In genomic region chr15:80251505-80252280, GRCh38 we compare ENCODE assay signal across 8 cellular contexts. TPM values are rescaled to one million over a fixed set of nuclear protein-coding genes. Genes with fewer than 3 reads are reported as not detected.
DNase-seq lines count a peak whose midpoint lies in the region; FAIRE-seq and TF ChIP-seq lines count a peak whose summit lies in the region.
"Had no signal": no experiment of that assay in that cellular context is flagged by ENCODE, and none has a peak within 500 bp of the region (broad histone marks: within the 10 kb centered on the region; RNA-seq: fewer than 3 reads in every experiment).

CTXND1 (minus strand) TSS chr15:80252213; CDS start chr15:80201949, 50,264 bp downstream.

- no peak within 1 kb of the TSS for H3K27ac Mint-ChIP-seq in astrocyte (ENCODE audit: unreplicated experiment)
- H3K27ac Mint-ChIP-seq in stimulated activated naive CD8-positive, alpha-beta T cell treated with anti-CD3 and anti-CD28 coated beads, Interleukin-15, Interleukin-2, amounts not matched to agents 100 ng/mL and 50 ng/mL, for 24 hours = no peak within 1 kb of the TSS

- H3K9me3 ChIP-seq in HUES48 (ENCODE audit: control insufficient read depth, insufficient read depth, low read length) (no peaks in the 10 kb centered on the region), astrocyte (ENCODE audit: insufficient read depth, low read depth, low read length) (no peaks in the 10 kb centered on the region)

- peak within 1 kb of the TSS; percentile 80 for H3K4me3 Mint-ChIP-seq in astrocyte (ENCODE audit: unreplicated experiment)
- H3K4me3 Mint-ChIP-seq in stimulated activated naive CD8-positive, alpha-beta T cell treated with anti-CD3 and anti-CD28 coated beads, Interleukin-15, Interleukin-2, amounts not matched to agents 100 ng/mL and 50 ng/mL, for 24 hours = peak within 1 kb of the TSS; percentile 65

- TF ChIP-seq CTCF in astrocyte (IDR thresholded peaks at IDR 0.05; ENCODE audit: insufficient read depth, low read depth, low read length) = no peak
- no peak for TF ChIP-seq CTCF in kidney epithelial cell (IDR thresholded peaks at IDR 0.05; ENCODE audit: insufficient read depth, low read length, poor library complexity, severe bottlenecking)

- H3K79me2 ChIP-seq in astrocyte (ENCODE audit: insufficient read depth, low read length) = no peaks in the 10 kb centered on the region

- H4K20me1 ChIP-seq in astrocyte (ENCODE audit: insufficient read depth, low read length) = no peaks in the 10 kb centered on the region

- peaks cover 2% of the 10 kb centered on the region for H3K4me1 Mint-ChIP-seq in astrocyte (ENCODE audit: low read depth, unreplicated experiment)
- peaks cover 8% of the 10 kb centered on the region for H3K4me1 Mint-ChIP-seq in stimulated activated naive CD8-positive, alpha-beta T cell treated with anti-CD3 and anti-CD28 coated beads, Interleukin-15, Interleukin-2, amounts not matched to agents 100 ng/mL and 50 ng/mL, for 24 hours (ENCODE audit: low read depth)

- FAIRE-seq in astrocyte (lab: Jason Lieb, UNC) = no peak

- H3K27me3 Mint-ChIP-seq in astrocyte (ENCODE audit: low read depth, unreplicated experiment) = peaks cover 59% of the 10 kb centered on the region
- H3K27me3 Mint-ChIP-seq in stimulated activated naive CD8-positive, alpha-beta T cell treated with anti-CD3 and anti-CD28 coated beads, Interleukin-15, Interleukin-2, amounts not matched to agents 100 ng/mL and 50 ng/mL, for 24 hours = peaks cover 84% of the 10 kb centered on the region

- H3K9me3 Mint-ChIP-seq in astrocyte (ENCODE audit: unreplicated experiment) = no peaks in the 10 kb centered on the region
- no peaks in the 10 kb centered on the region for H3K9me3 Mint-ChIP-seq in stimulated activated naive CD8-positive, alpha-beta T cell treated with anti-CD3 and anti-CD28 coated beads, Interleukin-15, Interleukin-2, amounts not matched to agents 100 ng/mL and 50 ng/mL, for 24 hours

- H3K27me3 ChIP-seq in HUES48 (ENCODE audit: control insufficient read depth, insufficient read depth, low read length) (peaks cover 48% of the 10 kb centered on the region), astrocyte (ENCODE audit: insufficient read depth, low read length) (peaks cover 48% of the 10 kb centered on the region), kidney epithelial cell (ENCODE audit: control insufficient read depth, insufficient read depth, low read length) (peaks cover 37% of the 10 kb centered on the region)

- peak within 1 kb of the TSS; percentile 70 for H3K4me3 ChIP-seq in HUES48 (ENCODE audit: low read depth, low read length)
- peak within 1 kb of the TSS; percentile 28 for H3K4me3 ChIP-seq in astrocyte (ENCODE audit: insufficient read depth, low read depth, low read length)
- peak within 1 kb of the TSS; percentile 20 for H3K4me3 ChIP-seq in kidney epithelial cell (ENCODE audit: low read depth, low read length)

- DNase-seq in astrocyte (ENCODE audit: low read depth) (no peak), kidney epithelial cell (ENCODE audit: low read depth) (no peak), NCI-H2081 treated with DMSO at 0.1 percent for 48 hours (lab: John Stamatoyannopoulos, UW) (no peak), NCI-H1105 (lab: John Stamatoyannopoulos, UW) (no peak)
- no peak for DNase-seq in stimulated activated CD4-positive, alpha-beta T cell treated with anti-CD3 and anti-CD28 coated beads, Interleukin-4, amount 100 ng/mL, for 4 hours

- H3K27ac ChIP-seq in HUES48 (ENCODE audit: low read depth, low read length) (no peak within 1 kb of the TSS), astrocyte (ENCODE audit: low read depth, low read length) (no peak within 1 kb of the TSS)

- H3K36me3 ChIP-seq in HUES48 (ENCODE audit: control insufficient read depth, insufficient read depth, low read length) (no peaks in the 10 kb centered on the region), astrocyte (ENCODE audit: insufficient read depth, low read length) (no peaks in the 10 kb centered on the region), kidney epithelial cell (ENCODE audit: control insufficient read depth, insufficient read depth, low read length) (no peaks in the 10 kb centered on the region)

- H3K36me3 Mint-ChIP-seq in astrocyte (ENCODE audit: low read depth, unreplicated experiment) = no peaks in the 10 kb centered on the region
- no peaks in the 10 kb centered on the region for H3K36me3 Mint-ChIP-seq in stimulated activated naive CD8-positive, alpha-beta T cell treated with anti-CD3 and anti-CD28 coated beads, Interleukin-15, Interleukin-2, amounts not matched to agents 100 ng/mL and 50 ng/mL, for 24 hours (ENCODE audit: low read depth)

- H3K9ac ChIP-seq in HUES48 (ENCODE audit: low read depth, low read length) (no peak within 1 kb of the TSS; the same call in 1 of the 2 replicates), astrocyte (ENCODE audit: low read length) (no peak within 1 kb of the TSS)

- H3K4me1 ChIP-seq in HUES48 (ENCODE audit: control insufficient read depth, insufficient read depth, low read length) (no peaks in the 10 kb centered on the region), astrocyte (ENCODE audit: insufficient read depth, low read length) (no peaks in the 10 kb centered on the region)

- H2AFZ ChIP-seq in astrocyte (ENCODE audit: low read depth, low read length) = peak within 1 kb of the TSS; percentile 66

- H3K4me2 ChIP-seq in astrocyte (ENCODE audit: low read length) = peak within 1 kb of the TSS; percentile 82

RNA-seq across cellular contexts. Expression of gene CTXND1, which starts in this region (rescaled TPM):
- total RNA-seq in astrocyte = not detected in 2 replicates
- total RNA-seq in kidney epithelial cell = under 0.01 TPM in 1 of 2 replicates, not detected in the other
- total RNA-seq: T-helper 1 cell treated with Interleukin-12 subunit alpha and Interleukin-12 subunit beta and Interleukin-4 antibody, amounts not matched to agents 30 ng/mL and 1 ng/mL, for 36 hours had no signal

Comparison
In these comparisons a context has a peak if more than half of its experiments do, and no peak if none do; other contexts are left out.
1. H3K4me3 ChIP-seq: peak in every context shown above with its lines; median percentile 70 in HUES48; 28 in astrocyte; 20 in kidney epithelial cell.